In the genomic region with DNA sequence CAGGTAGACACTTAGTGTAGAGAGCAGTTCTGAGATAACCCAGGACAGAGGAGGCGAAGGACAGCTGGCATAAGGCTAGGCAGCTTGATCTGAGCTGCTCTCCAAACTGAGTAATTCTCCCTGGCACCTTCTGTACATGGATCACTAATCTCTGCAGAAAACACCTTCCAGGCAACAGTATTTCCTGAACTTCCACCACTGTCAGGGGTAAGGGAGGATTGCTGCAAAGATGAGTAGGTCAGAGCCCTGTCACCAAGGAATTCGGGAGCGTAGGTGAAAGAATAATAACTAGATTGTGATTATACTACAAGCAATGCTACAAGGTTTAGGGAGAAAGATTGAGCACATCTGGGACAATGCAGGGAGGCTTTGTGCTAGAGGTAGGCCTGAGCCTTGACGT, we compare ENCODE assay signal across 12 cellular contexts. TPM values are rescaled to one million over a fixed set of nuclear protein-coding genes. Genes with fewer than 3 reads are reported as not detected.
DNase-seq lines count a peak whose midpoint lies in the region; ATAC-seq and TF ChIP-seq lines count a peak whose summit lies in the region.
"Had no signal": no experiment of that assay in that cellular context is flagged by ENCODE, and none has a peak within 500 bp of the region (broad histone marks: within the 10 kb centered on the region; RNA-seq: fewer than 3 reads in every experiment).

No MANE protein-coding gene starts in this region.

- peaks cover 2% of the 10 kb centered on the region; the same call in 1 of the 2 replicates for H3K9me3 ChIP-seq in AG04450 (ENCODE audit: control insufficient read depth, insufficient read depth, low read length)
- no peaks in the 10 kb centered on the region for H3K9me3 ChIP-seq in KOPT-K1 (ENCODE audit: insufficient read depth, low read length, poor library complexity, severe bottlenecking)
- no peaks in the 10 kb centered on the region for H3K9me3 ChIP-seq in duodenal mucosa (ENCODE audit: control insufficient read depth in 1 of 2, low read length in 2 of 2)
- no peaks in the 10 kb centered on the region for H3K9me3 ChIP-seq in muscle layer of duodenum (ENCODE audit: control insufficient read depth in 1 of 2, low read length in 2 of 2)

- H3K4me1 ChIP-seq in duodenal mucosa (ENCODE audit: control insufficient read depth in 1 of 2, insufficient read depth in 2 of 2, low read length in 2 of 2) (peaks cover 31 to 32% of the 10 kb centered on the region in 2 donors), muscle layer of duodenum (ENCODE audit: control insufficient read depth in 1 of 2, insufficient read depth in 2 of 2, low read length in 2 of 2) (peaks cover 22 to 31% of the 10 kb centered on the region in 2 donors)

- H3K4me3 Mint-ChIP-seq in natural killer cell: no peak overlapping the region
- H3K4me3 Mint-ChIP-seq: CD4-positive, alpha-beta T cell had no signal

- peaks cover 43% of the 10 kb centered on the region for H3K36me3 ChIP-seq in KOPT-K1 (ENCODE audit: insufficient read depth, low read length)
- H3K36me3 ChIP-seq in duodenal mucosa (ENCODE audit: control insufficient read depth in 1 of 2, insufficient read depth in 2 of 2, low read length in 2 of 2): peaks cover 6 to 7% of the 10 kb centered on the region in 2 donors
- H3K36me3 ChIP-seq in muscle layer of duodenum (ENCODE audit: control insufficient read depth in 1 of 2, insufficient read depth in 2 of 2, low read length in 2 of 2): peaks cover 0 to 4% of the 10 kb centered on the region in 2 donors

- DNase-seq in AG04450 (ENCODE audit: low read depth, low spot score) (no peak), natural killer cell (no peak), germinal center (ENCODE audit: low spot score) (no peak), GOT3 (lab: John Stamatoyannopoulos, UW) (no peak), NCI-H1105 treated with DMSO at 0.1 percent for 48 hours (lab: John Stamatoyannopoulos, UW) (no peak)
- DNase-seq: activated T-cell treated with anti-CD3 and anti-CD28 coated beads for 4 hours; CD4-positive, alpha-beta T cell; NCI-H526; T-helper 9 cell had no signal

- TF ChIP-seq CTCF in AG04450 (IDR thresholded peaks at IDR 0.05; ENCODE audit: low read depth, low read length): no peak
- TF ChIP-seq CTCF in natural killer cell (IDR thresholded peaks at IDR 0.05): no peak

- POLR2A ChIA-PET in AG04450 (lab: Yijun Ruan, JAX): no interaction called here

- H3K9me3 Mint-ChIP-seq in natural killer cell: no peaks in the 10 kb centered on the region
- H3K9me3 Mint-ChIP-seq: CD4-positive, alpha-beta T cell had no signal

- no peak overlapping the region for H3K27ac Mint-ChIP-seq in natural killer cell
- H3K27ac Mint-ChIP-seq: CD4-positive, alpha-beta T cell had no signal

- no peaks in the 10 kb centered on the region for H3K27me3 Mint-ChIP-seq in natural killer cell (ENCODE audit: low read depth in 2 of 2)
- H3K27me3 Mint-ChIP-seq: CD4-positive, alpha-beta T cell had no signal

- H3K27ac ChIP-seq in AG04450 (ENCODE audit: low read depth, low read length): no peak overlapping the region
- peak overlapping the region; percentile 80 for H3K27ac ChIP-seq in KOPT-K1 (ENCODE audit: low read depth, low read length, poor library complexity, severe bottlenecking)
- no peak overlapping the region for H3K27ac ChIP-seq in duodenal mucosa (ENCODE audit: low read depth, low read length)
- no peak overlapping the region for H3K27ac ChIP-seq in muscle layer of duodenum (ENCODE audit: low read length)

- H3K9ac ChIP-seq in duodenal mucosa (ENCODE audit: low read depth in 1 of 2, low read length in 2 of 2): peak overlapping the region; percentile 2 to 91

- no peak for ATAC-seq in natural killer cell

- H3K4me3 ChIP-seq in AG04450 (ENCODE audit: low read depth, low read length) (peak overlapping the region; percentile 99), duodenal mucosa (ENCODE audit: low read depth in 1 of 2, low read length in 2 of 2) (peak overlapping the region; percentile 99 to 100), muscle layer of duodenum (ENCODE audit: low read depth in 1 of 2, low read length in 2 of 2) (peak overlapping the region; percentile 90 to 97)

- H3K27me3 ChIP-seq in AG04450 (ENCODE audit: control insufficient read depth, insufficient read depth, low read length): peaks cover under 1% of the 10 kb centered on the region
- no peaks in the 10 kb centered on the region for H3K27me3 ChIP-seq in duodenal mucosa (ENCODE audit: control insufficient read depth in 1 of 2, insufficient read depth in 2 of 2, low read length in 2 of 2)
- no peaks in the 10 kb centered on the region for H3K27me3 ChIP-seq in muscle layer of duodenum (ENCODE audit: low read depth, low read length)

- no peaks in the 10 kb centered on the region for H3K36me3 Mint-ChIP-seq in natural killer cell

- intact Hi-C loops in natural killer cell (cut with micrococcal nuclease): no loop called here

- CTCF ChIA-PET in AG04450 (lab: Charles Lee): interaction anchor here (0.8 to 1.1 kb wide), 5 partner anchors 13 to 97 kb away, joined by 3 to 4 read pairs (median 3); no protein-coding TSS in a partner anchor

- H3K4me1 Mint-ChIP-seq in natural killer cell: peaks cover 14 to 27% of the 10 kb centered on the region in 2 donors

RNA-seq across cellular contexts. Expression of a gene that starts 1.9 kb away (rescaled TPM):
- polyA plus RNA-seq in AG04450 (2011; rRNA removed): 167 and 203 TPM in 2 replicates
- 155 and 196 TPM in 2 replicates for polyA minus RNA-seq in AG04450 (2011; rRNA and poly(A)+ RNA removed)
- total RNA-seq in natural killer cell: 100 to 1,000 TPM in 2 of 3 donors, 10 to 100 TPM in 1; 97.5 to 135 (median 104) TPM

RNA-seq across cellular contexts. Expression of a gene that starts 41.1 kb away (rescaled TPM):
- not detected in 2 replicates for polyA plus RNA-seq in AG04450 (2011; rRNA removed)
- not detected in 2 replicates for polyA minus RNA-seq in AG04450 (2011; rRNA and poly(A)+ RNA removed)
- total RNA-seq in natural killer cell: not detected
- total RNA-seq: CD4-positive, alpha-beta T cell had no signal

RNA-seq across cellular contexts. Expression of a gene that starts 41.2 kb away (rescaled TPM):
- not detected in 2 replicates for polyA plus RNA-seq in AG04450 (2011; rRNA removed)
- polyA minus RNA-seq in AG04450 (2011; rRNA and poly(A)+ RNA removed): not detected in 2 replicates
- not detected for total RNA-seq in natural killer cell
- total RNA-seq: CD4-positive, alpha-beta T cell had no signal
